8 cellular contexts compared by ENCODE assay signal in genomic region chr12:54368709-54369596, GRCh38. TPM values are rescaled to one million over a fixed set of nuclear protein-coding genes. Genes with fewer than 3 reads are reported as not detected.
DNase-seq lines count a peak whose midpoint lies in the region; ATAC-seq and TF ChIP-seq lines count a peak whose summit lies in the region.

No MANE protein-coding gene starts in this region.

- H3K36me3 Mint-ChIP-seq in CD14-positive monocyte = peaks cover 37 to 46% of the 10 kb centered on the region in 2 donors

- no peaks in the 10 kb centered on the region for H3K36me3 ChIP-seq in mucosa of rectum (ENCODE audit: control insufficient read depth in 2 of 2, insufficient read depth in 2 of 2, low read length in 2 of 2)

- peak overlapping the region; percentile 32 to 59 for H3K4me3 ChIP-seq in mucosa of rectum (ENCODE audit: low read length in 2 of 2)

- no peaks in the 10 kb centered on the region for H3K9me3 ChIP-seq in mucosa of rectum (ENCODE audit: control insufficient read depth in 2 of 2, low read length in 2 of 2)

- peaks cover 72% of the 10 kb centered on the region for H3K4me1 Mint-ChIP-seq in CD14-positive monocyte

- H3K27ac Mint-ChIP-seq in CD14-positive monocyte = peak overlapping the region; percentile 76 to 93 (median 86)

- H3K27me3 Mint-ChIP-seq in CD14-positive monocyte (ENCODE audit: low read depth in 3 of 3) = peaks cover 0 to 2% (median 2%) of the 10 kb centered on the region in 3 donors

- peak overlapping the region; percentile 64 to 80 for H3K4me3 Mint-ChIP-seq in CD14-positive monocyte

- peak overlapping the region in 1 of 2 donors; percentile 9 for H3K27ac ChIP-seq in mucosa of rectum (ENCODE audit: low read depth in 2 of 2, low read length in 2 of 2)

- H3K27me3 ChIP-seq in mucosa of rectum (ENCODE audit: control insufficient read depth in 2 of 2, insufficient read depth in 2 of 2, low read length in 2 of 2) = peaks cover 4 to 6% of the 10 kb centered on the region in 2 donors

- intact Hi-C loops in CD14-positive monocyte (cut with micrococcal nuclease) = loop anchor here (2.0 to 5.0 kb wide), 3 partner anchors 42 to 74 kb away; partner anchors contain the start of gene COPZ1 (in 1 of the 2)

- DNase-seq in CD14-positive monocyte (ENCODE audit: low spot score) (peak; percentile 87), HT1080 (ENCODE audit: low read depth) (peak; percentile 72), NOMO-1 treated with dmso at 0.1 percent for 144 hours (lab: John Stamatoyannopoulos, UW; ENCODE audit: unreplicated experiment) (peak; percentile 40), epidermal melanocyte (ENCODE audit: insufficient read length, low spot score) (peak; percentile 77)
- DNase-seq in activated CD8-positive, alpha-beta memory T cell treated with anti-CD3 and anti-CD28 coated beads, Interleukin-2, amount 50 U/mL, for 24 hours (ENCODE audit: extremely low read depth) = peak; percentile 86
- peak; percentile 74 to 83 for DNase-seq in stimulated activated CD8-positive, alpha-beta memory T cell treated with anti-CD3 and anti-CD28 coated beads, Interleukin-4, amount 100 ng/mL, for 1 hour (ENCODE audit: low read depth in 2 of 2, low spot score in 1 of 2)

- peak overlapping the region; percentile 25 to 27 for H3K9ac ChIP-seq in mucosa of rectum (ENCODE audit: low read depth in 1 of 2, low read length in 2 of 2)

- ATAC-seq in GM19397 (IDR thresholded peaks at IDR 0.05; ENCODE audit: unreplicated experiment) = peak; percentile 69

- H3K4me1 ChIP-seq in mucosa of rectum (ENCODE audit: control insufficient read depth in 2 of 2, insufficient read depth in 2 of 2, low read length in 2 of 2) = peaks cover 13 to 20% of the 10 kb centered on the region in 2 donors

- H3K9me3 Mint-ChIP-seq in CD14-positive monocyte = peaks cover 0 to 2% (median 0%) of the 10 kb centered on the region in 7 donors

- peak; percentile 81 for TF ChIP-seq CTCF in CD14-positive monocyte (IDR thresholded peaks at IDR 0.05)

RNA-seq across cellular contexts. Expression of gene GPR84, which starts 4.7 kb away (rescaled TPM):
- polyA plus RNA-seq in CD14-positive monocyte = 1 to 10 TPM; 2.4 to 5.6 TPM
- total RNA-seq in HT1080 (2014; rRNA removed; shearing (Covaris generic)) = not detected in 2 replicates
- 0.06 and 0.08 TPM in 2 replicates for polyA plus RNA-seq in HT1080 (2015; cell fraction: cytosol; rRNA removed)
- polyA plus RNA-seq in HT1080 (2015; cell fraction: nucleus; rRNA removed) = 0.07 and 0.26 TPM in 2 replicates

RNA-seq across cellular contexts. Expression of gene ZNF385A, which starts 15.6 kb away (rescaled TPM):
- 10 to 100 TPM; 53.9 to 78.3 TPM for polyA plus RNA-seq in CD14-positive monocyte
- total RNA-seq in HT1080 (2014; rRNA removed; shearing (Covaris generic)) = 4.0 and 5.4 TPM in 2 replicates
- 15.3 and 17.6 TPM in 2 replicates for polyA plus RNA-seq in HT1080 (2015; cell fraction: cytosol; rRNA removed)
- 6.4 and 7.9 TPM in 2 replicates for polyA plus RNA-seq in HT1080 (2015; cell fraction: nucleus; rRNA removed)

RNA-seq across cellular contexts. Expression of gene COPZ1, which starts 44.0 kb away (rescaled TPM):
- 100 to 1,000 TPM; 176 to 190 TPM for polyA plus RNA-seq in CD14-positive monocyte
- 83.5 and 96.9 TPM in 2 replicates for total RNA-seq in HT1080 (2014; rRNA removed; shearing (Covaris generic))
- polyA plus RNA-seq in HT1080 (2015; cell fraction: cytosol; rRNA removed) = 137 and 144 TPM in 2 replicates
- polyA plus RNA-seq in HT1080 (2015; cell fraction: nucleus; rRNA removed) = 75.4 and 79.1 TPM in 2 replicates

RNA-seq across cellular contexts. Expression of gene ITGA5, which starts 50.1 kb away (rescaled TPM):
- polyA plus RNA-seq in CD14-positive monocyte = 10 to 100 TPM; 85.5 to 99.4 TPM
- 150 and 163 TPM in 2 replicates for total RNA-seq in HT1080 (2014; rRNA removed; shearing (Covaris generic))
- 230 and 231 TPM in 2 replicates for polyA plus RNA-seq in HT1080 (2015; cell fraction: cytosol; rRNA removed)
- polyA plus RNA-seq in HT1080 (2015; cell fraction: nucleus; rRNA removed) = 490 and 542 TPM in 2 replicates
